ENCODE assay signal across 11 cellular contexts in genomic region chr10:74000892-74001669, GRCh38. TPM values are rescaled to one million over a fixed set of nuclear protein-coding genes. Genes with fewer than 3 reads are reported as not detected.
DNase-seq lines count a peak whose midpoint lies in the region; ATAC-seq and TF ChIP-seq lines count a peak whose summit lies in the region.
"Had no signal": no experiment of that assay in that cellular context is flagged by ENCODE, and none has a peak within 500 bp of the region (broad histone marks: within the 10 kb centered on the region; RNA-seq: fewer than 3 reads in every experiment).

No MANE protein-coding gene starts in this region.

- H3K36me3 Mint-ChIP-seq in neural crest cell (ENCODE audit: low read depth) = no peaks in the 10 kb centered on the region

- no peaks in the 10 kb centered on the region for H3K9me3 ChIP-seq in BLaER1 treated with 17β-estradiol and CSF1 and Interleukin-3, amounts not matched to agents 10 nM and 100 nM (replicated peaks in 1 of 11)
- H3K9me3 ChIP-seq: colonic mucosa had no signal

- H3K4me3 Mint-ChIP-seq in neural crest cell = peak overlapping the region; percentile 98

- H3K36me3 ChIP-seq in BLaER1 treated with 17β-estradiol and CSF1 and Interleukin-3, amounts not matched to agents 10 nM and 100 nM = peaks cover 0 to 26% (median 11%) of the 10 kb centered on the region in 11 experiments; a peak in 7 of 22 replicates
- H3K36me3 ChIP-seq: colonic mucosa had no signal

- peak overlapping the region; percentile 87 to 100 (median 95) for H3K4me2 ChIP-seq in BLaER1 treated with 17β-estradiol and CSF1 and Interleukin-3, amounts not matched to agents 10 nM and 100 nM

- H3K27me3 ChIP-seq in BLaER1 treated with 17β-estradiol and CSF1 and Interleukin-3, amounts not matched to agents 10 nM and 100 nM = no peaks in the 10 kb centered on the region
- H3K27me3 ChIP-seq: colonic mucosa had no signal

- ATAC-seq in activated CD4-positive, CD25-positive, alpha-beta regulatory T cell treated with anti-CD3 and anti-CD28 coated beads, Interleukin-2, amount 50 U/mL, for 24 hours = no peak
- ATAC-seq in HG02642 (IDR thresholded peaks at IDR 0.05; ENCODE audit: poor library complexity, unreplicated experiment) = no peak

- peaks cover 44 to 70% (median 63%) of the 10 kb centered on the region in 10 experiments for H3K4me1 ChIP-seq in BLaER1 treated with 17β-estradiol and CSF1 and Interleukin-3, amounts not matched to agents 10 nM and 100 nM

- DNase-seq in NCI-H82 (lab: John Stamatoyannopoulos, UW) = peak; percentile 55
- no peak for DNase-seq in epithelial cell of prostate (ENCODE audit: low read depth, low spot score)
- no peak for DNase-seq in neural crest cell (ENCODE audit: low read depth, low spot score)
- no peak for DNase-seq in SHP77 treated with DMSO at 0.1 percent for 48 hours (lab: John Stamatoyannopoulos, UW)
- DNase-seq in inferior parietal cortex (ENCODE audit: extremely low spot score) = no peak
- DNase-seq: colonic mucosa, DMS53 had no signal

- H3K9ac ChIP-seq in BLaER1 treated with 17β-estradiol and CSF1 and Interleukin-3, amounts not matched to agents 10 nM and 100 nM = peak overlapping the region in 5 of 11 experiments; percentile 6 to 92 (median 91); a peak in 6 of 22 replicates

- peaks cover 32% of the 10 kb centered on the region for H3K4me1 Mint-ChIP-seq in neural crest cell

- no peak for TF ChIP-seq CTCF in neural crest cell (conservative IDR thresholded peaks at IDR 0.05)

- H3K27ac ChIP-seq in BLaER1 treated with 17β-estradiol and CSF1 and Interleukin-3, amounts not matched to agents 10 nM and 100 nM = peak overlapping the region in 4 of 11 experiments; percentile 9 to 91 (median 64); a peak in 4 of 22 replicates
- peak overlapping the region; percentile 94 for H3K27ac ChIP-seq in epithelial cell of prostate

- peaks cover 0 to 58% (median 16%) of the 10 kb centered on the region in 11 experiments; a peak in 12 of 22 replicates for H4K20me1 ChIP-seq in BLaER1 treated with 17β-estradiol and CSF1 and Interleukin-3, amounts not matched to agents 10 nM and 100 nM

- peak overlapping the region; percentile 15 for H3K27ac Mint-ChIP-seq in neural crest cell (ENCODE audit: unreplicated experiment)

- H3K4me3 ChIP-seq in BLaER1 treated with 17β-estradiol and CSF1 and Interleukin-3, amounts not matched to agents 10 nM and 100 nM = peak overlapping the region in 6 of 10 experiments; percentile 39 to 99 (median 94); a peak in 7 of 20 replicates
- H3K4me3 ChIP-seq: colonic mucosa, lung had no signal

- no peaks in the 10 kb centered on the region for H3K9me3 Mint-ChIP-seq in neural crest cell

- no peaks in the 10 kb centered on the region for H3K27me3 Mint-ChIP-seq in neural crest cell (ENCODE audit: low read depth)

RNA-seq across cellular contexts. Expression of gene VCL, which starts 3.2 kb away (rescaled TPM):
- total RNA-seq in neural crest cell = 64.6 and 74.6 TPM in 2 replicates
